11 cellular contexts compared by ENCODE assay signal in the genomic region with DNA sequence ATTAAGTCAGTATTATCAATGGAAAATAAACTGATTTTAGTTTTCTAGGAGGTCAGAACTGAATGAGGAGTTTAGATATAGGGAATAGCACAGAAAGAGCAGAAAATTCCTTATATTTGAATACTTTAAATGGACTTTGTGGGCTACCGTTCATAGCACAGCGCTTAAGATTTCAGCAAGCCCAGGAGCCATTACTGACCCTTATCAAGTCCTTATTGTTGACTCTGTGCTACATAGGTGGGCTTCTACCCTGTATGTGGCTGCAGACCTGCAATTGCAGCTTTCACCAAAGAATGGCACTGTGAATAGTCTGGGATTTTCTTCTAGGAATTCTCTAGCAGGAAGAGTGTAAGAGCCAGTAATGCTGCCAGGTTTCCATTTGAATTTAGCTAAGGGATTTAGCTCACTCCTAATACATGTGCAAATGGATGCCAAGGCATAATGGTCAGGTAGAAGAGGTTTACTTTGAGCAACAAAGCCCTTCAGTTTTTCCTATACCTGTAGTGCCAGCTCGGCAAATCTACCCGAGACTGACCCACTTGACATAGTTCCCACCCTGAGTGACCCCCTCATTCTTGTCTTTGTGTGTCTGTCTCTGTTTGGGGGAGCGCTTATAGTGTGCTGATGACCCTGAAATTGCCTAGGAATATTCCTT. TPM values are rescaled to one million over a fixed set of nuclear protein-coding genes. Genes with fewer than 3 reads are reported as not detected.
DNase-seq lines count a peak whose midpoint lies in the region; ATAC-seq and TF ChIP-seq lines count a peak whose summit lies in the region.
"Had no signal": no experiment of that assay in that cellular context is flagged by ENCODE, and none has a peak within 500 bp of the region (broad histone marks: within the 10 kb centered on the region; RNA-seq: fewer than 3 reads in every experiment).

No MANE protein-coding gene starts in this region.

- BruUV-seq in Caco-2 (replicated peaks; lab: Mats Ljungman, UMichigan) = no TSS peak

- peak overlapping the region; percentile 53 for H3K4me3 Mint-ChIP-seq in Caco-2 (ENCODE audit: unreplicated experiment)
- H3K4me3 Mint-ChIP-seq: activated CD8-positive, alpha-beta T cell treated with anti-CD3 and anti-CD28 coated beads, Interleukin-2, amount 10 ng/mL, durations not matched to agents 7 days and 5 days; activated naive CD8-positive, alpha-beta T cell treated with anti-CD3 and anti-CD28 coated beads for 36 hours had no signal

- H3K27me3 ChIP-seq in Caco-2 (replicated peaks; ENCODE audit: control insufficient read depth, insufficient read depth, low read length) = no peaks in the 10 kb centered on the region
- H3K27me3 ChIP-seq in breast epithelium = no peaks in the 10 kb centered on the region
- no peaks in the 10 kb centered on the region for H3K27me3 ChIP-seq in neuron (ENCODE audit: insufficient read depth, low read length)
- H3K27me3 ChIP-seq: BE2C had no signal

- H3K9me3 Mint-ChIP-seq in Caco-2 (ENCODE audit: unreplicated experiment) = no peaks in the 10 kb centered on the region
- H3K9me3 Mint-ChIP-seq: activated naive CD8-positive, alpha-beta T cell treated with anti-CD3 and anti-CD28 coated beads for 36 hours had no signal

- POLR2A ChIA-PET in Caco-2 (lab: Charles Lee) = interaction anchor here (0.5 to 1.7 kb wide), 2 partner anchors 43 to 277 kb away, joined by 3 to 5 read pairs; a partner anchor contains a TSS

- H3K4me3 ChIP-seq in Caco-2 (ENCODE audit: low read depth, low read length) (no peak overlapping the region), breast epithelium (peak overlapping the region in 2 of 3 donors; percentile 26 to 37), iPS-18c (ENCODE audit: insufficient read depth, low read depth, low read length) (peak overlapping the region; percentile 25; the same call in 1 of the 2 replicates), neuron (ENCODE audit: low read length) (no peak overlapping the region)

- no peaks in the 10 kb centered on the region for H3K27me3 Mint-ChIP-seq in Caco-2 (ENCODE audit: insufficient read depth, unreplicated experiment)

- TF ChIP-seq CTCF in Caco-2 (IDR thresholded peaks at IDR 0.05; ENCODE audit: insufficient read depth in 1 of 2, low read depth in 1 of 2, low read length in 1 of 2, severe bottlenecking in 1 of 2, unreplicated experiment in 1 of 2) (no peak), breast epithelium (IDR thresholded peaks at IDR 0.05) (no peak)

- CTCF ChIA-PET in Caco-2 (lab: Charles Lee) = interaction anchor here (0.7 to 4.4 kb wide), 26 partner anchors 10 to 111 kb away, joined by 3 to 102 read pairs (median 7); a partner anchor contains a TSS

- no peaks in the 10 kb centered on the region for H3K36me3 ChIP-seq in Caco-2 (ENCODE audit: control insufficient read depth, insufficient read depth, low read length)
- H3K36me3 ChIP-seq in breast epithelium = peaks cover 7% of the 10 kb centered on the region
- peaks cover 27% of the 10 kb centered on the region for H3K36me3 ChIP-seq in neuron (ENCODE audit: insufficient read depth, low read length)

- H3K4me1 ChIP-seq in Caco-2 (peaks cover 29% of the 10 kb centered on the region), breast epithelium (peaks cover 0 to 4% of the 10 kb centered on the region in 2 donors), neuron (ENCODE audit: insufficient read depth, low read length) (peaks cover 73% of the 10 kb centered on the region)

- TF ChIP-seq POLR2A in breast epithelium (IDR thresholded peaks at IDR 0.05) = no peak

- peak overlapping the region; percentile 44 for H2AFZ ChIP-seq in neuron (ENCODE audit: low read depth, low read length)

- peak overlapping the region; percentile 80 for H3K27ac Mint-ChIP-seq in Caco-2 (ENCODE audit: unreplicated experiment)
- H3K27ac Mint-ChIP-seq: activated CD8-positive, alpha-beta T cell treated with anti-CD3 and anti-CD28 coated beads, Interleukin-2, amount 10 ng/mL, durations not matched to agents 7 days and 5 days; activated naive CD8-positive, alpha-beta T cell treated with anti-CD3 and anti-CD28 coated beads for 36 hours had no signal

- H3K9me3 ChIP-seq in Caco-2 = no peaks in the 10 kb centered on the region
- H3K9me3 ChIP-seq in breast epithelium = no peaks in the 10 kb centered on the region
- H3K9me3 ChIP-seq in iPS-18c (ENCODE audit: control insufficient read depth, insufficient read depth, low read length) = peaks cover 3% of the 10 kb centered on the region
- no peaks in the 10 kb centered on the region for H3K9me3 ChIP-seq in neuron (ENCODE audit: low read length)
- H3K9me3 ChIP-seq: BE2C had no signal

- H3K4me1 Mint-ChIP-seq in Caco-2 (ENCODE audit: low read depth, unreplicated experiment) = peaks cover 30% of the 10 kb centered on the region

- no peaks in the 10 kb centered on the region for H3K36me3 Mint-ChIP-seq in Caco-2 (ENCODE audit: insufficient read depth, unreplicated experiment)

- peak overlapping the region; percentile 85 to 86 for H3K27ac ChIP-seq in breast epithelium

- ATAC-seq in GM19463 (IDR thresholded peaks at IDR 0.05; ENCODE audit: unreplicated experiment) = no peak

- no peak for DNase-seq in Caco-2
- no peak for DNase-seq in breast epithelium (ENCODE audit: low spot score in 2 of 2)
- DNase-seq in NCI-H2081 (lab: John Stamatoyannopoulos, UW) = no peak
- no peak for DNase-seq in stimulated activated CD4-positive, alpha-beta T cell treated with anti-CD3 and anti-CD28 coated beads, Interleukin-2, amount 100 ng/mL, for 24 hours
- DNase-seq in 8988T = no peak

- intact Hi-C loops in Caco-2 (cut with micrococcal nuclease; ENCODE audit: unreplicated experiment) = loop anchor here (1.0 to 5.0 kb wide), 8 partner anchors 38 to 380 kb away; a partner anchor contains a TSS
- intact Hi-C loops in breast epithelium (cut with DNase I; ENCODE audit: low total_unique reads) = no loop called here

RNA-seq across cellular contexts. Expression of a gene that starts 42.5 kb away (rescaled TPM):
- total RNA-seq in Caco-2 (2022) (99.3 and 100.0 TPM in 2 replicates), breast epithelium (10 to 100 TPM; 26.9 to 30.9 (median 27.5) TPM)

RNA-seq across cellular contexts. Expression of a gene that starts 45.5 kb away (rescaled TPM):
- total RNA-seq in Caco-2 (2022) (4.9 and 6.4 TPM in 2 replicates), breast epithelium (10 to 100 TPM; 38.9 to 53.9 (median 45.2) TPM)

Comparison
In these comparisons a context has a peak if more than half of its experiments do, and no peak if none do; other contexts are left out.
1. H3K4me3 ChIP-seq: peak in breast epithelium (2 of 3) and iPS-18c (single experiment); none in Caco-2 (single experiment) and neuron (single experiment).